In the genomic region with DNA sequence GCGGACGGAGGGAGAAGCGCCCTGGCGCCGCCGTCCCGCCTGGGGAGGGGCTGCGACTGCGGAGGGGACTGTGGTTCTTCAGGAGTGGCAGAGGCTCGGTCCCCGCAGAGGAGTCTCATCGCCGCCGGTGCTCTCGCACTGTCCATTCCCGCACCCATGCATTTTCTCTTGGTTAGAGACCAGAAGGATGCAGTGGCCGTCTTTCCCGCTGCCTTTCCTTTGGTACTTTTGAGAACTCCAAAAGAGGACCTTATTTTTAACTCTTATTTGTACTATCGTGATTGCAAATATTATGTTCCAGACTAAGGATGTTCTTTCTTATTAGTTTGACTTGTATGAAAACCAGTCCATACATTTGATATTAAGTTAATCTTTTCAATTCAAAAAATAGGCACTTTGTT, we compare ENCODE assay signal across 8 cellular contexts. TPM values are rescaled to one million over a fixed set of nuclear protein-coding genes. Genes with fewer than 3 reads are reported as not detected.
DNase-seq lines count a peak whose midpoint lies in the region; TF ChIP-seq lines count a peak whose summit lies in the region.

No MANE protein-coding gene starts in this region.

- H3K4me1 ChIP-seq in GM23248 (ENCODE audit: insufficient read depth) (peaks cover 30% of the 10 kb centered on the region), MM.1S (ENCODE audit: low read length) (peaks cover 6% of the 10 kb centered on the region; the same call in 1 of the 2 replicates), ectodermal cell (ENCODE audit: control insufficient read depth, insufficient read depth, low read length) (no peaks in the 10 kb centered on the region), mesendoderm (ENCODE audit: control insufficient read depth, low read depth, low read length) (no peaks in the 10 kb centered on the region)

- H3K56ac ChIP-seq in mesendoderm (ENCODE audit: low read length): peak overlapping the region; percentile 96

- no peak overlapping the region for H2BK5ac ChIP-seq in mesendoderm (ENCODE audit: low read length)

- H3K79me2 ChIP-seq in GM23248 (ENCODE audit: insufficient read depth) (peaks cover 51% of the 10 kb centered on the region), MM.1S (ENCODE audit: low read length) (peaks cover 37% of the 10 kb centered on the region), mesendoderm (ENCODE audit: control insufficient read depth, insufficient read depth, low read length) (peaks cover 8% of the 10 kb centered on the region)

- H3K4me2 ChIP-seq in GM23248 (ENCODE audit: unreplicated experiment): peak overlapping the region; percentile 98
- peak overlapping the region; percentile 66 for H3K4me2 ChIP-seq in MM.1S (ENCODE audit: low read depth, low read length)
- peak overlapping the region; percentile 65 for H3K4me2 ChIP-seq in mesendoderm (ENCODE audit: low read length)

- H3K36me3 ChIP-seq in GM23248 (ENCODE audit: low read depth): no peaks in the 10 kb centered on the region
- H3K36me3 ChIP-seq in MM.1S (replicated peaks; ENCODE audit: insufficient read depth, low read length): no peaks in the 10 kb centered on the region
- H3K36me3 ChIP-seq in ectodermal cell (ENCODE audit: control insufficient read depth, insufficient read depth, low read length): no peaks in the 10 kb centered on the region
- no peaks in the 10 kb centered on the region for H3K36me3 ChIP-seq in mesendoderm (ENCODE audit: control insufficient read depth, insufficient read depth, low read length)

- CTCF ChIA-PET in GM10248 (lab: Yijun Ruan, JAX): interaction anchor here (0.8 kb wide), 1 partner anchor 261 kb away, joined by 3 read pairs; no protein-coding TSS in a partner anchor

- no peak overlapping the region for H2BK15ac ChIP-seq in mesendoderm (replicated peaks; ENCODE audit: low read depth)

- 2 to 3% methylated on average over 10 to 15 of the region's 19 CpGs for whole genome bisulfite sequencing in GM23248 (ENCODE audit: low coverage in 1 of 2, low lambda C conversion rate in 2 of 2, missing lambda C conversion rate in 2 of 2), 2 experiments
- WGBS in ectodermal cell, 2 experiments: 0% methylated on average over 18 to 19 of the region's 19 CpGs
- WGBS in mesendoderm (ENCODE audit: extremely low coverage, insufficient coverage, low lambda C conversion rate): no CpG with 5 or more reads among the region's 19 CpGs

- POLR2A ChIA-PET in GM10248 (lab: Yijun Ruan, JAX): interaction anchor here (0.6 kb wide), 1 partner anchor 867 kb away, joined by 4 read pairs; no protein-coding TSS in a partner anchor

- TF ChIP-seq CTCF in GM10248 (IDR thresholded peaks at IDR 0.05; ENCODE audit: control extremely low read depth, extremely low read depth, low read depth, missing control alignments) (no peak), MM.1S (IDR thresholded peaks at IDR 0.05; ENCODE audit: low read length) (no peak)

- H4K8ac ChIP-seq in mesendoderm (ENCODE audit: low read depth, low read length): no peak overlapping the region

- in situ Hi-C loops in GM23248 (cut with MboI): no loop called here

- H3K9me3 ChIP-seq in GM23248 (ENCODE audit: low read depth) (no peaks in the 10 kb centered on the region), MM.1S (replicated peaks; ENCODE audit: insufficient read depth, low read length) (no peaks in the 10 kb centered on the region), ectodermal cell (ENCODE audit: control insufficient read depth, low read length) (no peaks in the 10 kb centered on the region)

- H3K27ac ChIP-seq in GM23248 (peak overlapping the region; percentile 94), MM.1S (ENCODE audit: low read length) (peak overlapping the region; percentile 86; the same call in 1 of the 2 replicates), ectodermal cell (ENCODE audit: insufficient read depth, low read depth, low read length, poor library complexity, severe bottlenecking) (peak overlapping the region; percentile 90), mesendoderm (ENCODE audit: low read depth, low read length) (peak overlapping the region; percentile 99)

- no peak overlapping the region for H4K5ac ChIP-seq in mesendoderm (ENCODE audit: low read length)

- H3K27me3 ChIP-seq in GM23248 (replicated peaks; ENCODE audit: insufficient read depth): no peaks in the 10 kb centered on the region
- no peaks in the 10 kb centered on the region for H3K27me3 ChIP-seq in MM.1S (replicated peaks; ENCODE audit: insufficient read depth, low read length)
- no peaks in the 10 kb centered on the region for H3K27me3 ChIP-seq in ectodermal cell (ENCODE audit: control insufficient read depth, insufficient read depth, low read length, poor library complexity, severe bottlenecking)
- H3K27me3 ChIP-seq in mesendoderm (ENCODE audit: insufficient read depth, low read length, poor library complexity): no peaks in the 10 kb centered on the region

- H3F3A ChIP-seq in GM23248 (ENCODE audit: insufficient read depth) (peaks cover 6% of the 10 kb centered on the region; the same call in 1 of the 2 replicates), MM.1S (ENCODE audit: insufficient read depth, low read length) (peaks cover 8% of the 10 kb centered on the region; the same call in 1 of the 2 replicates)

- H4K20me1 ChIP-seq in GM23248 (ENCODE audit: insufficient read depth) (no peaks in the 10 kb centered on the region), MM.1S (ENCODE audit: insufficient read depth, low read length) (no peaks in the 10 kb centered on the region)

- DNase-seq in GM10248 (ENCODE audit: extremely low spot score) (peak; percentile 59), GM23248 (peak; percentile 72), MM.1S (peak; percentile 33), T-helper 9 cell (peak; percentile 42), mesendoderm (peak; percentile 85), foreskin melanocyte (no peak)
- peak; percentile 15 to 17 for DNase-seq in stimulated activated CD8-positive, alpha-beta memory T cell treated with anti-CD3 and anti-CD28 coated beads, Interleukin-7, amount 100 ng/mL, for 48 hours (ENCODE audit: extremely low read depth in 1 of 2, low read depth in 1 of 2)

- peaks cover 3% of the 10 kb centered on the region for H3K79me1 ChIP-seq in mesendoderm (ENCODE audit: low read length)

- H3K4ac ChIP-seq in mesendoderm (ENCODE audit: low read depth, low read length): peak overlapping the region; percentile 60

- H2BK120ac ChIP-seq in mesendoderm (ENCODE audit: low read depth, low read length): peak overlapping the region; percentile 8

- H3K9ac ChIP-seq in GM23248 (peak overlapping the region; percentile 93), MM.1S (ENCODE audit: low read length) (peak overlapping the region; percentile 80), mesendoderm (ENCODE audit: low read length) (peak overlapping the region; percentile 94)

- no peak overlapping the region for H2AK5ac ChIP-seq in mesendoderm (ENCODE audit: low read length)

- H3K9me2 ChIP-seq in GM23248 (ENCODE audit: insufficient read depth) (no peaks in the 10 kb centered on the region), MM.1S (replicated peaks; ENCODE audit: insufficient read depth, low read length) (no peaks in the 10 kb centered on the region)

- H3K23ac ChIP-seq in mesendoderm (ENCODE audit: low read length): no peak overlapping the region

- H2AFZ ChIP-seq in GM23248 (peak overlapping the region; percentile 92), MM.1S (ENCODE audit: low read length) (peak overlapping the region; percentile 64)

- peak overlapping the region; percentile 97 for H3K18ac ChIP-seq in mesendoderm (ENCODE audit: low read length)

- H3K4me3 ChIP-seq in GM23248 (peak overlapping the region; percentile 84), MM.1S (ENCODE audit: low read length) (peak overlapping the region; percentile 88), ectodermal cell (ENCODE audit: insufficient read depth, low read depth, low read length) (peak overlapping the region; percentile 90), mesendoderm (ENCODE audit: low read length) (peak overlapping the region; percentile 91)

RNA-seq across cellular contexts. Expression of gene ZFYVE16, which starts 0.6 kb away (rescaled TPM):
- total RNA-seq in GM23248 (2014; rRNA removed; shearing (Covaris generic)): 19.0 and 20.5 TPM in 2 replicates
- polyA plus RNA-seq in GM23248 (2016; fragmentation: Nextera tagmentation; extraction: Ambion mirVana): 14.9 and 15.8 TPM in 2 replicates
- polyA plus RNA-seq in ectodermal cell (2013, experiment 1 of 4): 36.6 TPM
- 43.6 TPM for polyA plus RNA-seq in ectodermal cell (2013, experiment 2 of 4)
- 43.6 TPM for polyA plus RNA-seq in ectodermal cell (2013, experiment 3 of 4)
- 43.6 TPM for polyA plus RNA-seq in ectodermal cell (2013, experiment 4 of 4)
- 8.9 TPM for polyA plus RNA-seq in mesendoderm (2013, experiment 1 of 2)
- 6.3 TPM for polyA plus RNA-seq in mesendoderm (2013, experiment 2 of 2)
